8 cellular contexts compared by ENCODE assay signal in the genomic region with DNA sequence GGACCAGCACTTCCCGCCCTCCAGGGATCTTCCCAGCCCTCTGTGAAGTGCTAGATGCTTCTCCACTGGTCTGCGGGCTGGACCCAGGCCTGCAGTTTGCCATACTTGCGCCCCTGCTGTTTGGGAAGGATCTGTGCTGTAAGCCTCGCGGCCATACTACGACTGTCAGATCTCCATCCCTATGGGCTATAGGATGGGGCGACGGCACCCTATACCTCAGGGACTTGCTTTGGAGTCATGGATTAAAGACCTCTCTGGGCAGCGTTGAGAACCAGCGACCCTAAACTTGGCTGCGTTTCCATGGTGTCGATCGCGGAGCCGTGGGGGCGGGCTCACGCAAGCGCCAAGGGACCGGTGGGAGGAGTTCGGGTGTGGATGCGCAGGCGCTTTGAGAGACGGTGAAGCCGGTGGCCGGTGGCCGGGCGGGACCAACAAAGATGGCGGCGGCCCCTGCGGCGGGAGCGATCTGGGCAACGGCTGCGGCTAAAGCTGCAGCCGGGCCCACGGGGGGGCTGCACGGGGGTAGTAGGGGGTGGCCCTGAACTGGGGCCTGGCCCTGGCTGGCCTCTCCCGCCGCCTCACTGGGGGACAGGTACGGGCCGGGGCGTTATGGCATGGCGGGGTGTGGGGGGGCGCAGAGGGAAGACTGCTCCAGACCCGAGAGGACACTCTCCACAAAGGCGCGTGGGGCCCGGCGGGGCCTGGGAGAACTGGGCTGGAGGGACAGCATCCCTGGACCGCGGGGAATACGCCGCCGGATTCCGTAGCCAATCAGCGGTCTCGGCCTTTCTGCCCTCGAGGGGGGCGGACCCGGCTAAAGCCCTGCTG. TPM values are rescaled to one million over a fixed set of nuclear protein-coding genes. Genes with fewer than 3 reads are reported as not detected.
A peak's percentile ranks its signal among the peaks of the same experiment; 100 is the strongest.
DNase-seq lines count a peak whose midpoint lies in the region; ATAC-seq and TF ChIP-seq lines count a peak whose summit lies in the region.

A gene with protein sequence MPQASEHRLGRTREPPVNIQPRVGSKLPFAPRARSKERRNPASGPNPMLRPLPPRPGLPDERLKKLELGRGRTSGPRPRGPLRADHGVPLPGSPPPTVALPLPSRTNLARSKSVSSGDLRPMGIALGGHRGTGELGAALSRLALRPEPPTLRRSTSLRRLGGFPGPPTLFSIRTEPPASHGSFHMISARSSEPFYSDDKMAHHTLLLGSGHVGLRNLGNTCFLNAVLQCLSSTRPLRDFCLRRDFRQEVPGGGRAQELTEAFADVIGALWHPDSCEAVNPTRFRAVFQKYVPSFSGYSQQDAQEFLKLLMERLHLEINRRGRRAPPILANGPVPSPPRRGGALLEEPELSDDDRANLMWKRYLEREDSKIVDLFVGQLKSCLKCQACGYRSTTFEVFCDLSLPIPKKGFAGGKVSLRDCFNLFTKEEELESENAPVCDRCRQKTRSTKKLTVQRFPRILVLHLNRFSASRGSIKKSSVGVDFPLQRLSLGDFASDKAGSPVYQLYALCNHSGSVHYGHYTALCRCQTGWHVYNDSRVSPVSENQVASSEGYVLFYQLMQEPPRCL (plus strand): TSS at position 414 of the 828 bp plus-strand sequence. CDS start 1,141 bp downstream, outside the sequence.

- H3K27me3 ChIP-seq in right atrium auricular region = no peaks in the 10 kb centered on the region
- H3K27me3 ChIP-seq in aorta (ENCODE audit: control insufficient read depth in 1 of 2, insufficient read depth in 2 of 2, low read length in 1 of 2) = no peaks in the 10 kb centered on the region

- ATAC-seq in GM18502 (IDR thresholded peaks at IDR 0.05; ENCODE audit: poor library complexity, unreplicated experiment) (peak; percentile 81), HG02970 (IDR thresholded peaks at IDR 0.05; ENCODE audit: low FRiP score, unreplicated experiment) (peak; percentile 79), aorta (ENCODE audit: low FRiP score) (peak; percentile 97)

- no peaks in the 10 kb centered on the region for H3K9me3 Mint-ChIP-seq in T-helper 2 cell treated with Interferon-gamma antibody and Interleukin-4, amounts not matched to agents 5 μg/mL and 100 μg/mL, for 36 hours

- peaks cover 0 to 41% of the 10 kb centered on the region in 2 donors for H3K4me1 ChIP-seq in right atrium auricular region
- peaks cover 0 to 1% of the 10 kb centered on the region in 2 donors for H3K4me1 ChIP-seq in aorta (ENCODE audit: control insufficient read depth in 1 of 2, insufficient read depth in 2 of 2, low read length in 2 of 2)

- H3K4me1 Mint-ChIP-seq in T-helper 2 cell treated with Interferon-gamma antibody and Interleukin-4, amounts not matched to agents 5 μg/mL and 100 μg/mL, for 36 hours (ENCODE audit: low read depth) = peaks cover 36% of the 10 kb centered on the region

- peak within 1 kb of the TSS; percentile 91 for H3K27ac Mint-ChIP-seq in T-helper 2 cell treated with Interferon-gamma antibody and Interleukin-4, amounts not matched to agents 5 μg/mL and 100 μg/mL, for 36 hours

- DNase-seq in NCI-H2029 (lab: John Stamatoyannopoulos, UW) (peak; percentile 84), anterior cingulate cortex (lab: John Stamatoyannopoulos, UW) (peak; percentile 25 to 96 (median 91)), right atrium auricular region (ENCODE audit: low spot score) (peak; percentile 93), putamen (ENCODE audit: low spot score) (peak; percentile 93), aorta (peak; percentile 96 to 98)
- peak; percentile 91 for DNase-seq in T-helper 2 cell treated with Interferon-gamma antibody and Interleukin-4, amounts not matched to agents 5 μg/mL and 100 μg/mL, for 36 hours (ENCODE audit: low spot score)

- H3K4me3 Mint-ChIP-seq in T-helper 2 cell treated with Interferon-gamma antibody and Interleukin-4, amounts not matched to agents 5 μg/mL and 100 μg/mL, for 36 hours = peak within 1 kb of the TSS; percentile 88

- H3K27ac ChIP-seq in right atrium auricular region (peak within 1 kb of the TSS; percentile 89 to 96), aorta (ENCODE audit: low read depth in 1 of 2, low read length in 2 of 2) (peak within 1 kb of the TSS in 1 of 2 donors; percentile 82)

- TF ChIP-seq CTCF in right atrium auricular region (IDR thresholded peaks at IDR 0.05) = peak in 1 of 2 donors; percentile 32

- WGBS in aorta, 2 donors = 1% methylated on average over 59 to 60 of the region's 60 CpGs

- H3K9me3 ChIP-seq in right atrium auricular region = no peaks in the 10 kb centered on the region
- H3K9me3 ChIP-seq in aorta (ENCODE audit: control insufficient read depth, low read length) = no peaks in the 10 kb centered on the region

- intact Hi-C loops in aorta (cut with DNase I) = loop anchor here in 1 of 2 donors (2.0 kb wide), 1 partner anchor 26 kb away; the partner anchor contains the start of gene DEDD

- peak within 1 kb of the TSS; percentile 93 to 99 for H3K4me3 ChIP-seq in right atrium auricular region
- H3K4me3 ChIP-seq in aorta (ENCODE audit: low read length in 2 of 2) = peak within 1 kb of the TSS; percentile 23 to 61

- H3K27me3 Mint-ChIP-seq in T-helper 2 cell treated with Interferon-gamma antibody and Interleukin-4, amounts not matched to agents 5 μg/mL and 100 μg/mL, for 36 hours (ENCODE audit: low read depth) = no peaks in the 10 kb centered on the region

- H3K36me3 Mint-ChIP-seq in T-helper 2 cell treated with Interferon-gamma antibody and Interleukin-4, amounts not matched to agents 5 μg/mL and 100 μg/mL, for 36 hours (ENCODE audit: low read depth) = peaks cover 53% of the 10 kb centered on the region

- peaks cover 23% of the 10 kb centered on the region for H3K36me3 ChIP-seq in right atrium auricular region
- no peaks in the 10 kb centered on the region for H3K36me3 ChIP-seq in aorta (ENCODE audit: control insufficient read depth in 1 of 2, insufficient read depth in 2 of 2, low read length in 1 of 2)

RNA-seq across cellular contexts. Expression of the gene that starts here (rescaled TPM):
- total RNA-seq in right atrium auricular region = 10 to 100 TPM; 13.5 to 14.4 TPM
- 10 to 100 TPM; 16.4 to 28.1 TPM for total RNA-seq in aorta
- 10 to 100 TPM; 15.7 to 24.7 TPM for polyA plus RNA-seq in aorta
